In genomic region chr6:11368760-11369159, GRCh38 we compare ENCODE assay signal across 11 cellular contexts.
DNase-seq lines count a peak whose midpoint lies in the region; ATAC-seq and TF ChIP-seq lines count a peak whose summit lies in the region.
"Had no signal": no experiment of that assay in that cellular context is flagged by ENCODE, and none has a peak within 500 bp of the region (broad histone marks: within the 10 kb centered on the region; RNA-seq: fewer than 3 reads in every experiment).

No MANE protein-coding gene starts in this region.

- H3K4me3 Mint-ChIP-seq in type B pancreatic cell = no peak overlapping the region

- no peaks in the 10 kb centered on the region for H3K36me3 Mint-ChIP-seq in type B pancreatic cell

- no peak for TF ChIP-seq CTCF in type B pancreatic cell (conservative IDR thresholded peaks at IDR 0.05)

- DNase-seq in stimulated activated CD4-positive, alpha-beta T cell treated with anti-CD3 and anti-CD28 coated beads, Interleukin-2, amount 100 ng/mL, for 4 hours (ENCODE audit: low read depth) = peak; percentile 31
- DNase-seq in stimulated activated CD4-positive, alpha-beta T cell treated with anti-CD3 and anti-CD28 coated beads, Interleukin-1b, Interleukin-23, amount 100 ng/mL, for 48 hours = no peak
- DNase-seq in epithelial cell of prostate (ENCODE audit: low read depth, low spot score) = peak; percentile 74
- DNase-seq in type B pancreatic cell (ENCODE audit: extremely low spot score, unreplicated experiment) = no peak
- no peak for DNase-seq in NCI-H2227 treated with DMSO at 0.1 percent for 48 hours (lab: John Stamatoyannopoulos, UW)
- DNase-seq in DMS 273 treated with DMSO at 0.1 percent for 48 hours (lab: John Stamatoyannopoulos, UW) = no peak
- DNase-seq: COR-L47, posterior cingulate gyrus had no signal

- peaks cover 23% of the 10 kb centered on the region for H3K4me1 Mint-ChIP-seq in type B pancreatic cell (ENCODE audit: unreplicated experiment)

- no peaks in the 10 kb centered on the region for H3K27me3 Mint-ChIP-seq in type B pancreatic cell

- no peak overlapping the region for H3K27ac Mint-ChIP-seq in type B pancreatic cell

- ATAC-seq in HG03565 (IDR thresholded peaks at IDR 0.05; ENCODE audit: unreplicated experiment) = peak; percentile 29
- no peak for ATAC-seq in GM21360 (IDR thresholded peaks at IDR 0.05; ENCODE audit: unreplicated experiment)
- ATAC-seq: K562 had no signal

- H3K27ac ChIP-seq in epithelial cell of prostate = peak overlapping the region; percentile 51

- peaks cover 4% of the 10 kb centered on the region for H3K9me3 Mint-ChIP-seq in type B pancreatic cell

Comparison
In these comparisons a context has a peak if more than half of its experiments do, and no peak if none do; other contexts are left out.
1. DNase-seq: peak in stimulated activated CD4-positive, alpha-beta T cell treated with anti-CD3 and anti-CD28 coated beads, Interleukin-2, amount 100 ng/mL, for 4 hours (single experiment) and epithelial cell of prostate (single experiment); none in stimulated activated CD4-positive, alpha-beta T cell treated with anti-CD3 and anti-CD28 coated beads, Interleukin-1b, Interleukin-23, amount 100 ng/mL, for 48 hours (single experiment), type B pancreatic cell (single experiment), NCI-H2227 treated with DMSO at 0.1 percent for 48 hours (single experiment) and DMS 273 treated with DMSO at 0.1 percent for 48 hours (single experiment).